15 cellular contexts compared by ENCODE assay signal in genomic region chr9:112094948-112095779, GRCh38.
DNase-seq lines count a peak whose midpoint lies in the region; ATAC-seq and TF ChIP-seq lines count a peak whose summit lies in the region.
"Had no signal": no experiment of that assay in that cellular context is flagged by ENCODE, and none has a peak within 500 bp of the region (broad histone marks: within the 10 kb centered on the region; RNA-seq: fewer than 3 reads in every experiment).

No MANE protein-coding gene starts in this region.

- CTCF ChIA-PET in WTC11 (lab: Charles Lee), result interaction anchor here (0.9 kb wide), 1 partner anchor 272 kb away, joined by 3 read pairs; no protein-coding TSS in a partner anchor

- H3K36me3 Mint-ChIP-seq in T-helper 17 cell (ENCODE audit: low read depth) (peaks cover 7% of the 10 kb centered on the region), nephron progenitor cell (ENCODE audit: low read depth) (peaks cover 31% of the 10 kb centered on the region), WTC11 (peaks cover 6% of the 10 kb centered on the region; the same call in 1 of the 2 replicates)

- peak overlapping the region; percentile 79 for H3K27ac Mint-ChIP-seq in T-helper 17 cell
- H3K27ac Mint-ChIP-seq in nephron progenitor cell, result no peak overlapping the region
- H3K27ac Mint-ChIP-seq in WTC11, result no peak overlapping the region
- H3K27ac Mint-ChIP-seq: activated T-cell treated with anti-CD3 and anti-CD28 coated beads, Interleukin-2, amount 50 U/mL, for 24 hours had no signal

- peak overlapping the region; percentile 80 for H3K4me3 Mint-ChIP-seq in T-helper 17 cell
- H3K4me3 Mint-ChIP-seq in nephron progenitor cell, result no peak overlapping the region
- H3K4me3 Mint-ChIP-seq in WTC11, result no peak overlapping the region
- H3K4me3 Mint-ChIP-seq: activated T-cell treated with anti-CD3 and anti-CD28 coated beads, Interleukin-2, amount 50 U/mL, for 24 hours; naive thymus-derived CD8-positive, alpha-beta T cell had no signal

- H3K27me3 ChIP-seq in heart right ventricle (no peaks in the 10 kb centered on the region), stomach (no peaks in the 10 kb centered on the region)
- H3K27me3 ChIP-seq: tibial nerve had no signal

- no peak for TF ChIP-seq CTCF in heart right ventricle (IDR thresholded peaks at IDR 0.05)
- TF ChIP-seq CTCF in stomach (IDR thresholded peaks at IDR 0.05), result no peak
- no peak for TF ChIP-seq CTCF in nephron progenitor cell (IDR thresholded peaks at IDR 0.05)
- no peak for TF ChIP-seq CTCF in WTC11 (IDR thresholded peaks at IDR 0.05)

- H3K4me3 ChIP-seq in heart right ventricle, result no peak overlapping the region
- H3K4me3 ChIP-seq in stomach, result peak overlapping the region in 1 of 4 donors; percentile 11
- H3K4me3 ChIP-seq: tibial nerve had no signal

- DNase-seq in heart right ventricle (no peak), left ventricle myocardium superior (no peak), T-helper 17 cell (no peak), erythroblast (lab: John Stamatoyannopoulos, UW) (peak; percentile 47 to 50), stomach (peak; percentile 45), nephron progenitor cell (no peak), WTC11 (ENCODE audit: low spot score) (no peak)
- DNase-seq in stimulated activated CD4-positive, alpha-beta T cell treated with anti-CD3 and anti-CD28 coated beads, Interleukin-4, amount 100 ng/mL, for 24 hours, result no peak
- DNase-seq: activated CD4-positive, CD25-positive, alpha-beta regulatory T cell treated with anti-CD3 and anti-CD28 coated beads, Interleukin-2, amount 50 U/mL, for 72 hours; activated T-cell treated with anti-CD3 and anti-CD28 coated beads, Interleukin-2, amount 50 U/mL, for 24 hours; naive thymus-derived CD8-positive, alpha-beta T cell; NCI-H1930; NCI-H524 had no signal

- ATAC-seq in heart right ventricle (peak in 2 of 8 donors; percentile 14 to 37), left ventricle myocardium superior (no peak), T-helper 17 cell (no peak), WTC11 (no peak)
- ATAC-seq: naive thymus-derived CD8-positive, alpha-beta T cell; Panc1 had no signal

- peak overlapping the region in 6 of 10 donors; percentile 5 to 66 (median 32) for H3K27ac ChIP-seq in heart right ventricle
- peak overlapping the region in 4 of 5 donors; percentile 37 to 87 (median 50) for H3K27ac ChIP-seq in stomach
- H3K27ac ChIP-seq: tibial nerve had no signal

- H3K4me1 Mint-ChIP-seq in T-helper 17 cell (peaks cover 20% of the 10 kb centered on the region), nephron progenitor cell (peaks cover 8% of the 10 kb centered on the region), WTC11 (peaks cover 31% of the 10 kb centered on the region)

- H3K4me1 ChIP-seq in heart right ventricle, result peaks cover 0 to 33% (median 0%) of the 10 kb centered on the region in 9 donors
- peaks cover 7 to 26% (median 13%) of the 10 kb centered on the region in 4 donors for H3K4me1 ChIP-seq in stomach

- POLR2A ChIA-PET in WTC11 (lab: Charles Lee), result no interaction called here

- no peaks in the 10 kb centered on the region for H3K9me3 Mint-ChIP-seq in nephron progenitor cell
- H3K9me3 Mint-ChIP-seq in WTC11, result peaks cover 3% of the 10 kb centered on the region; the same call in 1 of the 2 replicates
- H3K9me3 Mint-ChIP-seq: activated T-cell treated with anti-CD3 and anti-CD28 coated beads, Interleukin-2, amount 50 U/mL, for 24 hours; naive thymus-derived CD8-positive, alpha-beta T cell had no signal

- H3K36me3 ChIP-seq in heart right ventricle (peaks cover 0 to 3% (median 0%) of the 10 kb centered on the region in 9 donors), stomach (no peaks in the 10 kb centered on the region)
- H3K36me3 ChIP-seq: tibial nerve had no signal

- H3K9me3 ChIP-seq in heart right ventricle (no peaks in the 10 kb centered on the region), T-helper 17 cell (ENCODE audit: control insufficient read depth, low read length, poor library complexity, severe bottlenecking) (no peaks in the 10 kb centered on the region), stomach (no peaks in the 10 kb centered on the region)
- H3K9me3 ChIP-seq: tibial nerve had no signal

- 60 to 73% methylated on average over 9 of the region's 9 CpGs for WGBS in heart right ventricle, 2 donors
- WGBS in stomach, 5 donors, result 22 to 47% (median 42%) methylated on average over 9 of the region's 9 CpGs

- no peaks in the 10 kb centered on the region for H3K27me3 Mint-ChIP-seq in T-helper 17 cell
- no peaks in the 10 kb centered on the region for H3K27me3 Mint-ChIP-seq in nephron progenitor cell (ENCODE audit: low read depth, poor library complexity)
- peaks cover 5% of the 10 kb centered on the region for H3K27me3 Mint-ChIP-seq in WTC11 (ENCODE audit: low read depth)
- H3K27me3 Mint-ChIP-seq: activated T-cell treated with anti-CD3 and anti-CD28 coated beads, Interleukin-2, amount 50 U/mL, for 24 hours; naive thymus-derived CD8-positive, alpha-beta T cell had no signal

- intact Hi-C loops in heart right ventricle (cut with DNase I) (loop anchor here in 7 of 10 donors (5.0 kb wide), 3 partner anchors 237 to 612 kb away; partner anchors contain the start of gene PTBP3 (in 3 of the 7)), left ventricle myocardium superior (cut with micrococcal nuclease) (loop anchor here (5.0 kb wide), 1 partner anchor 267 kb away; no protein-coding TSS in a partner anchor), stomach (cut with DNase I; ENCODE audit: low total_unique reads) (loop anchor here (10.0 kb wide), 1 partner anchor 270 kb away; no protein-coding TSS in a partner anchor)

- no peak for TF ChIP-seq POLR2A in erythroblast (IDR thresholded peaks at IDR 0.05; ENCODE audit: low read length)
- no peak for TF ChIP-seq POLR2A in stomach (IDR thresholded peaks at IDR 0.05)

- TF ChIP-seq EP300 in stomach (IDR thresholded peaks at IDR 0.05), result no peak

TF ChIP-seq in WTC11, 78 proteins besides CTCF, POLR2A, EP300 and RAD21:
- no peak for TF ChIP-seq RELA (CRISPR knock-in tag; IDR thresholded peaks at IDR 0.05; ENCODE audit: borderline replicate concordance)

Comparison
In these comparisons a context has a peak if more than half of its experiments do, and no peak if none do; other contexts are left out.
1. DNase-seq: peak in erythroblast (2 of 2) and stomach (single experiment); none in heart right ventricle (0 of 2), left ventricle myocardium superior (single experiment), T-helper 17 cell (0 of 3), stimulated activated CD4-positive, alpha-beta T cell treated with anti-CD3 and anti-CD28 coated beads, Interleukin-4, amount 100 ng/mL, for 24 hours (single experiment), nephron progenitor cell (single experiment) and WTC11 (single experiment).